Comparison of ENCODE assay signal across 8 cellular contexts in genomic region chr1:63523738-63524137, GRCh38. TPM values are rescaled to one million over a fixed set of nuclear protein-coding genes. Genes with fewer than 3 reads are reported as not detected.
A peak's percentile ranks its signal among the peaks of the same experiment; 100 is the strongest.
DNase-seq lines count a peak whose midpoint lies in the region; ATAC-seq lines count a peak whose summit lies in the region.

No MANE protein-coding gene starts in this region.

- H3K9me3 ChIP-seq in iPS-18a (ENCODE audit: control insufficient read depth, low read depth, low read length): no peaks in the 10 kb centered on the region

- DNase-seq in DMS53 treated with DMSO at 0.1 percent for 48 hours (lab: John Stamatoyannopoulos, UW; ENCODE audit: unreplicated experiment) (peak; percentile 86), NOMO-1 treated with DMSO at 0.1 percent for 48 hours (lab: John Stamatoyannopoulos, UW; ENCODE audit: unreplicated experiment) (no peak)
- no peak for DNase-seq in activated naive CD8-positive, alpha-beta T cell treated with anti-CD3 and anti-CD28 coated beads, Interleukin-2, amount 10 ng/mL, durations not matched to agents 7 days and 5 days
- no peak for DNase-seq in stimulated activated naive B cell treated with anti-CD40 and anti-IgM and Interleukin-4, amounts not matched to agents 10 μg/mL and 1 μg/mL and 100 μg/mL, for 72 hours

- H3K27me3 Mint-ChIP-seq in activated naive CD8-positive, alpha-beta T cell treated with anti-CD3 and anti-CD28 coated beads, Interleukin-2, amount 10 ng/mL, durations not matched to agents 7 days and 5 days: no peaks in the 10 kb centered on the region
- H3K27me3 Mint-ChIP-seq in stimulated activated naive B cell treated with anti-CD40 and anti-IgM and Interleukin-4, amounts not matched to agents 10 μg/mL and 1 μg/mL and 100 μg/mL, for 72 hours: no peaks in the 10 kb centered on the region

- no peaks in the 10 kb centered on the region for H3K36me3 ChIP-seq in iPS-18a (ENCODE audit: control insufficient read depth, low read depth, low read length)

- peak overlapping the region; percentile 88 for H3K4me3 Mint-ChIP-seq in activated naive CD8-positive, alpha-beta T cell treated with anti-CD3 and anti-CD28 coated beads, Interleukin-2, amount 10 ng/mL, durations not matched to agents 7 days and 5 days
- peak overlapping the region; percentile 91 to 94 for H3K4me3 Mint-ChIP-seq in stimulated activated naive B cell treated with anti-CD40 and anti-IgM and Interleukin-4, amounts not matched to agents 10 μg/mL and 1 μg/mL and 100 μg/mL, for 72 hours

- peaks cover 1% of the 10 kb centered on the region for H3K36me3 Mint-ChIP-seq in activated naive CD8-positive, alpha-beta T cell treated with anti-CD3 and anti-CD28 coated beads, Interleukin-2, amount 10 ng/mL, durations not matched to agents 7 days and 5 days
- H3K36me3 Mint-ChIP-seq in stimulated activated naive B cell treated with anti-CD40 and anti-IgM and Interleukin-4, amounts not matched to agents 10 μg/mL and 1 μg/mL and 100 μg/mL, for 72 hours: peaks cover 3 to 6% of the 10 kb centered on the region in 2 donors

- peak overlapping the region; percentile 67 for H3K4me3 ChIP-seq in iPS-18a (ENCODE audit: low read length)

- H3K27ac ChIP-seq in iPS-18a (ENCODE audit: low read length): peak overlapping the region; percentile 68

- peak overlapping the region; percentile 91 for H3K27ac Mint-ChIP-seq in activated naive CD8-positive, alpha-beta T cell treated with anti-CD3 and anti-CD28 coated beads, Interleukin-2, amount 10 ng/mL, durations not matched to agents 7 days and 5 days
- H3K27ac Mint-ChIP-seq in stimulated activated naive B cell treated with anti-CD40 and anti-IgM and Interleukin-4, amounts not matched to agents 10 μg/mL and 1 μg/mL and 100 μg/mL, for 72 hours: peak overlapping the region; percentile 99

- no peaks in the 10 kb centered on the region for H3K27me3 ChIP-seq in iPS-18a (ENCODE audit: control insufficient read depth, insufficient read depth, low read length)

- H3K9me3 Mint-ChIP-seq in activated naive CD8-positive, alpha-beta T cell treated with anti-CD3 and anti-CD28 coated beads, Interleukin-2, amount 10 ng/mL, durations not matched to agents 7 days and 5 days: no peaks in the 10 kb centered on the region
- H3K9me3 Mint-ChIP-seq in stimulated activated naive B cell treated with anti-CD40 and anti-IgM and Interleukin-4, amounts not matched to agents 10 μg/mL and 1 μg/mL and 100 μg/mL, for 72 hours: no peaks in the 10 kb centered on the region

- peak; percentile 14 for ATAC-seq in GM19455 (IDR thresholded peaks at IDR 0.05; ENCODE audit: unreplicated experiment)
- ATAC-seq in HG03442 (IDR thresholded peaks at IDR 0.05; ENCODE audit: unreplicated experiment): peak; percentile 10
- ATAC-seq in activated naive CD8-positive, alpha-beta T cell treated with anti-CD3 and anti-CD28 coated beads, Interleukin-2, amount 10 ng/mL, durations not matched to agents 7 days and 5 days (ENCODE audit: low read depth): peak; percentile 19
- ATAC-seq in stimulated activated naive B cell treated with anti-CD40 and anti-IgM and Interleukin-4, amounts not matched to agents 10 μg/mL and 1 μg/mL and 100 μg/mL, for 72 hours (replicated peaks): peak; percentile 22 to 23
- ATAC-seq in HG03469 (IDR thresholded peaks at IDR 0.05; ENCODE audit: unreplicated experiment): no peak

- H3K4me1 ChIP-seq in iPS-18a (ENCODE audit: control insufficient read depth, low read depth, low read length): peaks cover 4% of the 10 kb centered on the region

- H3K4me1 Mint-ChIP-seq in activated naive CD8-positive, alpha-beta T cell treated with anti-CD3 and anti-CD28 coated beads, Interleukin-2, amount 10 ng/mL, durations not matched to agents 7 days and 5 days: peaks cover 25% of the 10 kb centered on the region
- H3K4me1 Mint-ChIP-seq in stimulated activated naive B cell treated with anti-CD40 and anti-IgM and Interleukin-4, amounts not matched to agents 10 μg/mL and 1 μg/mL and 100 μg/mL, for 72 hours: peaks cover 0 to 30% of the 10 kb centered on the region in 2 donors

- POLR2A ChIA-PET in activated naive CD8-positive, alpha-beta T cell treated with anti-CD3 and anti-CD28 coated beads, Interleukin-2, amount 10 ng/mL, durations not matched to agents 7 days and 5 days (lab: Charles Lee): interaction anchor here (0.6 kb wide), 1 partner anchor 41 kb away, joined by 3 read pairs; no protein-coding TSS in a partner anchor

- H3K9ac ChIP-seq in iPS-18a (ENCODE audit: low read length): peak overlapping the region; percentile 70

RNA-seq across cellular contexts. Expression of gene EFCAB7, which starts 0.4 kb away (rescaled TPM):
- 10 to 100 TPM in 1 of 2 experiments, 1 to 10 TPM in 1; 7.4 to 11.8 TPM for total RNA-seq in activated naive CD8-positive, alpha-beta T cell treated with anti-CD3 and anti-CD28 coated beads, Interleukin-2, amount 10 ng/mL, durations not matched to agents 7 days and 5 days

RNA-seq across cellular contexts. Expression of gene ITGB3BP, which starts 0.7 kb away (rescaled TPM):
- total RNA-seq in activated naive CD8-positive, alpha-beta T cell treated with anti-CD3 and anti-CD28 coated beads, Interleukin-2, amount 10 ng/mL, durations not matched to agents 7 days and 5 days: 10 to 100 TPM; 47.0 to 49.4 TPM
